ENCODE assay signal across 8 cellular contexts in genomic region chr16:85602831-85603755, GRCh38. TPM values are rescaled to one million over a fixed set of nuclear protein-coding genes. Genes with fewer than 3 reads are reported as not detected.
DNase-seq lines count a peak whose midpoint lies in the region; ATAC-seq, FAIRE-seq and TF ChIP-seq lines count a peak whose summit lies in the region.

No MANE protein-coding gene starts in this region.

- peak overlapping the region; percentile 9 to 37 for H3K27ac ChIP-seq in testis

- H3K4me1 Mint-ChIP-seq in HFFc6 (ENCODE audit: low read depth), result peaks cover 9% of the 10 kb centered on the region

- H3K36me3 Mint-ChIP-seq in HFFc6 (ENCODE audit: low read depth), result no peaks in the 10 kb centered on the region

- no peaks in the 10 kb centered on the region for H3K36me3 ChIP-seq in testis (ENCODE audit: low read depth, missing control alignments)

- H3K9me3 ChIP-seq in testis, result no peaks in the 10 kb centered on the region

- no peak for TF ChIP-seq POLR2A in testis (IDR thresholded peaks at IDR 0.05)

- intact Hi-C loops in testis (cut with DNase I; ENCODE audit: low total_unique reads), result no loop called here

- H3K4me1 ChIP-seq in testis, result peaks cover 46% of the 10 kb centered on the region

- no peak for ATAC-seq in HG02798 (IDR thresholded peaks at IDR 0.05; ENCODE audit: poor library complexity, unreplicated experiment)

- H3K4me3 Mint-ChIP-seq in HFFc6, result no peak overlapping the region

- TF ChIP-seq CTCF in testis (IDR thresholded peaks at IDR 0.05), result no peak
- TF ChIP-seq CTCF in HFFc6 (IDR thresholded peaks at IDR 0.05), result no peak

- FAIRE-seq in islet of Langerhans (lab: Jason Lieb, UNC), result peak; percentile 33

- no peaks in the 10 kb centered on the region; the same call in 1 of the 2 replicates for H3K27me3 Mint-ChIP-seq in HFFc6 (ENCODE audit: insufficient read depth)

- WGBS in testis, 2 donors, result 63 to 76% methylated on average over 16 to 23 of the region's 23 CpGs

- no peaks in the 10 kb centered on the region for H3K27me3 ChIP-seq in testis

- H3K27ac Mint-ChIP-seq in HFFc6, result no peak overlapping the region

- no peak overlapping the region for H3K4me3 ChIP-seq in testis

- no peaks in the 10 kb centered on the region for H3K9me3 Mint-ChIP-seq in HFFc6

- peak; percentile 14 for DNase-seq in NCI-H2227 (lab: John Stamatoyannopoulos, UW; ENCODE audit: unreplicated experiment)
- no peak for DNase-seq in NCI-H2227 treated with DMSO at 0.1 percent for 48 hours (lab: John Stamatoyannopoulos, UW)
- DNase-seq in NCI-H510A (lab: John Stamatoyannopoulos, UW), result peak; percentile 68
- no peak for DNase-seq in testis
- no peak for DNase-seq in HFFc6
- DNase-seq in SIG-M5 (lab: John Stamatoyannopoulos, UW), result no peak

RNA-seq across cellular contexts. Expression of gene GSE1, which starts 10.0 kb away (rescaled TPM):
- total RNA-seq in testis, result 100 to 1,000 TPM; 188 to 212 TPM
- 49.9 TPM for polyA plus RNA-seq in testis (ENCODE audit: insufficient read depth, low read depth, low replicate concordance)
- total RNA-seq in HFFc6 (2021; fragmentation: NEBNext Ultra II Directional; extraction: Animal tissue kit (Norgen Biotek cat#: 25700)), result 10 to 100 TPM; 49.2 to 62.3 (median 58.1) TPM

Comparison
In these comparisons a context has a peak if more than half of its experiments do, and no peak if none do; other contexts are left out.
1. DNase-seq: peak in NCI-H2227 (single experiment) and NCI-H510A (single experiment); none in NCI-H2227 treated with DMSO at 0.1 percent for 48 hours (single experiment), testis (single experiment), HFFc6 (single experiment) and SIG-M5 (single experiment).